Comparison of ENCODE assay signal across 19 cellular contexts in genomic region chr2:169012812-169013627, GRCh38. TPM values are rescaled to one million over a fixed set of nuclear protein-coding genes. Genes with fewer than 3 reads are reported as not detected.
A peak's percentile ranks its signal among the peaks of the same experiment; 100 is the strongest.
DNase-seq lines count a peak whose midpoint lies in the region; ATAC-seq, FAIRE-seq and TF ChIP-seq lines count a peak whose summit lies in the region.
"Had no signal": no experiment of that assay in that cellular context is flagged by ENCODE, and none has a peak within 500 bp of the region (broad histone marks: within the 10 kb centered on the region; RNA-seq: fewer than 3 reads in every experiment).

No MANE protein-coding gene starts in this region.

- no peak overlapping the region for H3K4me3 ChIP-seq in breast epithelium
- no peak overlapping the region for H3K4me3 ChIP-seq in colonic mucosa
- H3K4me3 ChIP-seq in right atrium auricular region = no peak overlapping the region
- H3K4me3 ChIP-seq in subcutaneous abdominal adipose tissue (ENCODE audit: low read depth in 1 of 5, low read length in 5 of 5) = peak overlapping the region in 3 of 5 donors; percentile 8 to 47 (median 40)
- H3K4me3 ChIP-seq: psoas muscle, suprapubic skin had no signal

- no peaks in the 10 kb centered on the region for H3K4me1 ChIP-seq in breast epithelium
- H3K4me1 ChIP-seq in colonic mucosa = no peaks in the 10 kb centered on the region
- no peaks in the 10 kb centered on the region for H3K4me1 ChIP-seq in right atrium auricular region
- peaks cover 0 to 7% (median 4%) of the 10 kb centered on the region in 5 donors for H3K4me1 ChIP-seq in subcutaneous abdominal adipose tissue (ENCODE audit: control insufficient read depth in 5 of 5, insufficient read depth in 5 of 5, low read length in 5 of 5)
- H3K4me1 ChIP-seq: psoas muscle, suprapubic skin had no signal

- H3K36me3 ChIP-seq in breast epithelium (no peaks in the 10 kb centered on the region), colonic mucosa (no peaks in the 10 kb centered on the region), right atrium auricular region (no peaks in the 10 kb centered on the region), subcutaneous abdominal adipose tissue (ENCODE audit: control insufficient read depth in 5 of 5, insufficient read depth in 5 of 5, low read length in 5 of 5) (no peaks in the 10 kb centered on the region)
- H3K36me3 ChIP-seq: suprapubic skin had no signal

- H3K36me3 Mint-ChIP-seq in MCF 10A (ENCODE audit: insufficient read depth, unreplicated experiment) = no peaks in the 10 kb centered on the region
- no peaks in the 10 kb centered on the region for H3K36me3 Mint-ChIP-seq in stimulated activated naive B cell treated with anti-CD40 and anti-IgM and Interleukin-4, amounts not matched to agents 10 μg/mL and 1 μg/mL and 100 μg/mL, for 72 hours
- H3K36me3 Mint-ChIP-seq: brain; CD8-positive, alpha-beta T cell; naive B cell had no signal

- H3K9me3 Mint-ChIP-seq in MCF 10A (ENCODE audit: unreplicated experiment) = no peaks in the 10 kb centered on the region
- peaks cover 1 to 5% of the 10 kb centered on the region in 2 donors for H3K9me3 Mint-ChIP-seq in stimulated activated naive B cell treated with anti-CD40 and anti-IgM and Interleukin-4, amounts not matched to agents 10 μg/mL and 1 μg/mL and 100 μg/mL, for 72 hours
- H3K9me3 Mint-ChIP-seq: brain; CD8-positive, alpha-beta T cell had no signal

- H3K27me3 ChIP-seq in breast epithelium (no peaks in the 10 kb centered on the region), colonic mucosa (no peaks in the 10 kb centered on the region), right atrium auricular region (no peaks in the 10 kb centered on the region), subcutaneous abdominal adipose tissue (ENCODE audit: control insufficient read depth in 5 of 5, insufficient read depth in 4 of 5, low read length in 5 of 5) (no peaks in the 10 kb centered on the region)
- H3K27me3 ChIP-seq: suprapubic skin had no signal

- TF ChIP-seq CTCF in MCF 10A (IDR thresholded peaks at IDR 0.05; ENCODE audit: unreplicated experiment) (no peak), breast epithelium (IDR thresholded peaks at IDR 0.05) (no peak), colonic mucosa (IDR thresholded peaks at IDR 0.05) (no peak), right atrium auricular region (IDR thresholded peaks at IDR 0.05) (no peak)

- no peak overlapping the region for H3K27ac ChIP-seq in breast epithelium
- peak overlapping the region; percentile 70 for H3K27ac ChIP-seq in colonic mucosa
- peak overlapping the region; percentile 40 to 70 for H3K27ac ChIP-seq in right atrium auricular region
- H3K27ac ChIP-seq in subcutaneous abdominal adipose tissue (ENCODE audit: low read depth, low read length) = no peak overlapping the region
- H3K27ac ChIP-seq: psoas muscle, suprapubic skin had no signal

- ATAC-seq in stimulated activated naive B cell treated with anti-CD40 and anti-IgM and Interleukin-4, amounts not matched to agents 10 μg/mL and 1 μg/mL and 100 μg/mL, for 72 hours (replicated peaks) = no peak
- ATAC-seq: CD8-positive, alpha-beta T cell; psoas muscle had no signal

- no peaks in the 10 kb centered on the region for H3K27me3 Mint-ChIP-seq in MCF 10A (ENCODE audit: insufficient read depth, unreplicated experiment)
- peaks cover 15 to 23% of the 10 kb centered on the region in 2 donors for H3K27me3 Mint-ChIP-seq in stimulated activated naive B cell treated with anti-CD40 and anti-IgM and Interleukin-4, amounts not matched to agents 10 μg/mL and 1 μg/mL and 100 μg/mL, for 72 hours

- no peak overlapping the region for H3K9ac ChIP-seq in colonic mucosa (ENCODE audit: low read depth in 2 of 2, low read length in 2 of 2)
- H3K9ac ChIP-seq in subcutaneous abdominal adipose tissue (ENCODE audit: low read length in 5 of 5) = no peak overlapping the region

- CTCF ChIA-PET in MCF 10A (lab: Yijun Ruan, JAX) = interaction anchor here (0.6 to 0.9 kb wide), 3 partner anchors 115 to 209 kb away, joined by 3 to 4 read pairs (median 4); no protein-coding TSS in a partner anchor

- no TSS peak for BruUV-seq in MCF 10A (replicated peaks; lab: Mats Ljungman, UMichigan)

- no peak for TF ChIP-seq POLR2A in breast epithelium (IDR thresholded peaks at IDR 0.05)
- TF ChIP-seq POLR2A in GM12892 (IDR thresholded peaks at IDR 0.05; ENCODE audit: low read depth, low read length) = no peak

- peaks cover 31% of the 10 kb centered on the region for H3K4me1 Mint-ChIP-seq in MCF 10A (ENCODE audit: insufficient read depth, unreplicated experiment)
- peaks cover 3 to 5% of the 10 kb centered on the region in 2 donors for H3K4me1 Mint-ChIP-seq in stimulated activated naive B cell treated with anti-CD40 and anti-IgM and Interleukin-4, amounts not matched to agents 10 μg/mL and 1 μg/mL and 100 μg/mL, for 72 hours
- H3K4me1 Mint-ChIP-seq: brain, naive B cell had no signal

- no peaks in the 10 kb centered on the region for H3K9me3 ChIP-seq in breast epithelium
- H3K9me3 ChIP-seq in colonic mucosa = no peaks in the 10 kb centered on the region
- no peaks in the 10 kb centered on the region for H3K9me3 ChIP-seq in right atrium auricular region
- no peaks in the 10 kb centered on the region for H3K9me3 ChIP-seq in subcutaneous abdominal adipose tissue (ENCODE audit: control insufficient read depth in 5 of 5, low read length in 5 of 5)
- H3K9me3 ChIP-seq: psoas muscle, suprapubic skin had no signal

- no peak for FAIRE-seq in GM12892 (lab: Jason Lieb, UNC)
- FAIRE-seq: G401.6 had no signal

- no peak for DNase-seq in MCF 10A (ENCODE audit: unreplicated experiment)
- no peak for DNase-seq in breast epithelium (ENCODE audit: low spot score in 2 of 2)
- no peak for DNase-seq in colonic mucosa
- DNase-seq in right atrium auricular region (ENCODE audit: low spot score) = no peak
- DNase-seq in stimulated activated naive B cell treated with anti-CD40 and anti-IgM and Interleukin-4, amounts not matched to agents 10 μg/mL and 1 μg/mL and 100 μg/mL, for 72 hours = no peak
- no peak for DNase-seq in SKM-1 (lab: John Stamatoyannopoulos, UW; ENCODE audit: unreplicated experiment)
- no peak for DNase-seq in GM12892 (ENCODE audit: insufficient read length)
- DNase-seq: activated gamma-delta T cell treated with Interleukin-2 at 50 U/mL for 16 hours; CD8-positive, alpha-beta T cell; naive B cell; NCI-H1105; NCI-H446; psoas muscle had no signal

- POLR2A ChIA-PET in MCF 10A (lab: Yijun Ruan, JAX) = interaction anchor here (1.3 to 3.2 kb wide), 5 partner anchors 12 to 58 kb away, joined by 3 to 35 read pairs (median 5); no protein-coding TSS in a partner anchor

- H3K4me3 Mint-ChIP-seq in MCF 10A (ENCODE audit: unreplicated experiment) = no peak overlapping the region
- no peak overlapping the region for H3K4me3 Mint-ChIP-seq in stimulated activated naive B cell treated with anti-CD40 and anti-IgM and Interleukin-4, amounts not matched to agents 10 μg/mL and 1 μg/mL and 100 μg/mL, for 72 hours
- H3K4me3 Mint-ChIP-seq: brain; CD8-positive, alpha-beta T cell; naive B cell had no signal

- intact Hi-C loops in MCF 10A (cut with micrococcal nuclease) = loop anchor here (1.0 kb wide), 1 partner anchor 21 kb away; no protein-coding TSS in a partner anchor
- intact Hi-C loops in breast epithelium (cut with DNase I; ENCODE audit: low total_unique reads) = no loop called here
- intact Hi-C loops in colonic mucosa (cut with DNase I) = loop anchor here (10.0 kb wide), 1 partner anchor 1658 kb away; no protein-coding TSS in a partner anchor

- H3K27ac Mint-ChIP-seq in MCF 10A (ENCODE audit: low read depth, unreplicated experiment) = peak overlapping the region; percentile 77
- no peak overlapping the region for H3K27ac Mint-ChIP-seq in stimulated activated naive B cell treated with anti-CD40 and anti-IgM and Interleukin-4, amounts not matched to agents 10 μg/mL and 1 μg/mL and 100 μg/mL, for 72 hours
- H3K27ac Mint-ChIP-seq: brain; CD8-positive, alpha-beta T cell; naive B cell had no signal

RNA-seq across cellular contexts. Expression of gene ABCB11, which starts 18.1 kb away (rescaled TPM):
- total RNA-seq in MCF 10A (2022) = 0.05 TPM in 1 of 2 replicates, not detected in the other
- total RNA-seq in breast epithelium = 10 to 100 TPM in 1 of 3 donors, under 1 TPM in 2; under 0.01 to 18.4 (median 0.66) TPM
- 1 to 10 TPM in 1 of 2 donors, under 1 TPM in 1; 0.74 to 1.1 TPM for total RNA-seq in colonic mucosa
- under 1 TPM; 0.12 to 0.33 TPM for total RNA-seq in right atrium auricular region
- not detected for polyA plus RNA-seq in GM12892 (2012; ENCODE audit: missing spikeins)
- total RNA-seq: A673; activated CD8-positive, alpha-beta memory T cell treated with anti-CD3 and anti-CD28 coated beads for 36 hours; CD8-positive, alpha-beta T cell had no signal

RNA-seq across cellular contexts. Expression of gene DHRS9, which starts 56.3 kb away (rescaled TPM):
- total RNA-seq in MCF 10A (2022) (0.21 TPM in 1 of 2 replicates, not detected in the other), breast epithelium (1 to 10 TPM in 2 of 3 donors, under 1 TPM in 1; 0.73 to 7.8 (median 3.3) TPM), colonic mucosa (100 to 1,000 TPM; 102 to 144 TPM), right atrium auricular region (100 to 1,000 TPM in 1 of 2 donors, 10 to 100 TPM in 1; 31.4 to 135 TPM)
- not detected for polyA plus RNA-seq in GM12892 (2012; ENCODE audit: missing spikeins)
- total RNA-seq: A673; CD8-positive, alpha-beta T cell had no signal

Comparison
In these comparisons a context has a peak if more than half of its experiments do, and no peak if none do; other contexts are left out.
1. H3K27ac ChIP-seq: peak in colonic mucosa (single experiment) and right atrium auricular region (2 of 2); none in breast epithelium (0 of 2) and subcutaneous abdominal adipose tissue (single experiment).
2. H3K4me3 ChIP-seq: peak in subcutaneous abdominal adipose tissue (3 of 5); none in breast epithelium (0 of 3), colonic mucosa (single experiment) and right atrium auricular region (0 of 2).